18 cellular contexts compared by ENCODE assay signal in the genomic region with DNA sequence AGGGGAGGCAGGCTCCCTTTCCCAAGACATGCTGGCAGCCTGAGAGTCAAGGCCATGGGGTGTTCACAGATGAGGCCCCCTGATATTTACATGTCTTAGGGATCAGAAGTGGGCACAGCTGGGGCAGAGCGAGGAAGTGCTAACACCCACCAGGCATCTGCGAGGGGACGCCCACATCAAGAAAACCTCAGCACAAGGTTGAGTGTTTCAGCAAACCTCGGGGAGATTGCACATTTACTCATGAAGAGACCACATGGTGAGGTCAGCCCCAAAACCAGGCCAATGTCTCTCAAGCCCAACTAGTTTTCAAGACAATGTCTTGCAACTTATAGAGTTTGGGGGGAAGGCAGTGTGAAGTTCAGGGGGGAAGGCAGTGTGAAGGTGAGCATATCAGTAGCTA. TPM values are rescaled to one million over a fixed set of nuclear protein-coding genes. Genes with fewer than 3 reads are reported as not detected.
DNase-seq lines count a peak whose midpoint lies in the region; ATAC-seq, FAIRE-seq and TF ChIP-seq lines count a peak whose summit lies in the region.
"Had no signal": no experiment of that assay in that cellular context is flagged by ENCODE, and none has a peak within 500 bp of the region (broad histone marks: within the 10 kb centered on the region; RNA-seq: fewer than 3 reads in every experiment).

No MANE protein-coding gene starts in this region.

- peak; percentile 72 for ATAC-seq in HG03442 (IDR thresholded peaks at IDR 0.05; ENCODE audit: unreplicated experiment)
- ATAC-seq in effector memory CD8-positive, alpha-beta T cell (replicated peaks) = peak; percentile 36
- ATAC-seq in GM21529 (IDR thresholded peaks at IDR 0.05; ENCODE audit: unreplicated experiment) = no peak
- no peak for ATAC-seq in HG02623 (IDR thresholded peaks at IDR 0.05; ENCODE audit: unreplicated experiment)
- ATAC-seq: left lung had no signal

- FAIRE-seq in GM12891 (lab: Jason Lieb, UNC) = peak; percentile 52
- FAIRE-seq in HTR-8/SVneo (lab: Jason Lieb, UNC) = no peak

- no peak for TF ChIP-seq POLR2A in GM12891 (IDR thresholded peaks at IDR 0.05; ENCODE audit: low read depth, low read length)

- H3K4me3 Mint-ChIP-seq in effector memory CD8-positive, alpha-beta T cell = no peak overlapping the region
- H3K4me3 Mint-ChIP-seq: H9, neural progenitor cell had no signal

- H3K27me3 Mint-ChIP-seq in effector memory CD8-positive, alpha-beta T cell = peaks cover 0 to 16% of the 10 kb centered on the region in 2 donors

- no peaks in the 10 kb centered on the region for H3K9me3 Mint-ChIP-seq in effector memory CD8-positive, alpha-beta T cell
- H3K9me3 Mint-ChIP-seq: H9, neural progenitor cell had no signal

- peaks cover 0 to 2% of the 10 kb centered on the region in 2 donors for H3K4me1 Mint-ChIP-seq in effector memory CD8-positive, alpha-beta T cell (ENCODE audit: low read depth in 2 of 2)
- H3K4me1 Mint-ChIP-seq: H9 had no signal

- DNase-seq in GM12891 (ENCODE audit: insufficient read length, low spot score) (no peak), GM20000 (ENCODE audit: low spot score) (peak; percentile 39), AG20443 (ENCODE audit: low spot score) (no peak), HTR-8/SVneo (ENCODE audit: insufficient read length, low spot score) (no peak)
- DNase-seq in effector memory CD8-positive, alpha-beta T cell = no peak
- DNase-seq: anterior cingulate cortex; central memory CD4-positive, alpha-beta T cell; H9; left lung; midbrain; NCI-H2029; NCI-H446 treated with DMSO at 0.1 percent for 48 hours; stimulated activated CD4-positive, alpha-beta T cell treated with anti-CD3 and anti-CD28 coated beads, Interleukin-4, amount 100 ng/mL, for 1 hour; SW 1271 had no signal

- TF ChIP-seq CTCF in GM20000 (IDR thresholded peaks at IDR 0.05; ENCODE audit: extremely low read depth, missing control alignments) = no peak

- no peak overlapping the region for H3K27ac Mint-ChIP-seq in effector memory CD8-positive, alpha-beta T cell
- H3K27ac Mint-ChIP-seq: H9, neural progenitor cell had no signal

- H3K36me3 Mint-ChIP-seq in effector memory CD8-positive, alpha-beta T cell (ENCODE audit: insufficient read depth) = no peaks in the 10 kb centered on the region
- H3K36me3 Mint-ChIP-seq: neural progenitor cell had no signal

TF ChIP-seq in GM12891, 5 proteins besides CTCF, POLR2A, EP300 and RAD21:
- TF ChIP-seq POLR2AphosphoS5 (IDR thresholded peaks at IDR 0.05; ENCODE audit: low read depth, low read length) (no peak), PAX5 (IDR thresholded peaks at IDR 0.05; ENCODE audit: insufficient read depth, low read length, severe bottlenecking) (no peak), POU2F2 (IDR thresholded peaks at IDR 0.05; ENCODE audit: low read depth, low read length) (no peak), TAF1 (IDR thresholded peaks at IDR 0.05; ENCODE audit: low read depth, low read length) (no peak), SPI1 (IDR thresholded peaks at IDR 0.05; ENCODE audit: low read depth, low read length) (peak; percentile 67)

RNA-seq across cellular contexts. Expression of a gene that starts 55.2 kb away (rescaled TPM):
- polyA plus RNA-seq in GM12891 (2012; ENCODE audit: low read depth, missing spikeins) = 3.5 TPM

Comparison
In these comparisons a context has a peak if more than half of its experiments do, and no peak if none do; other contexts are left out.
1. ATAC-seq: peak in HG03442 (single experiment) and effector memory CD8-positive, alpha-beta T cell (single experiment); none in GM21529 (single experiment) and HG02623 (single experiment).